18 cellular contexts compared by ENCODE assay signal in the genomic region with DNA sequence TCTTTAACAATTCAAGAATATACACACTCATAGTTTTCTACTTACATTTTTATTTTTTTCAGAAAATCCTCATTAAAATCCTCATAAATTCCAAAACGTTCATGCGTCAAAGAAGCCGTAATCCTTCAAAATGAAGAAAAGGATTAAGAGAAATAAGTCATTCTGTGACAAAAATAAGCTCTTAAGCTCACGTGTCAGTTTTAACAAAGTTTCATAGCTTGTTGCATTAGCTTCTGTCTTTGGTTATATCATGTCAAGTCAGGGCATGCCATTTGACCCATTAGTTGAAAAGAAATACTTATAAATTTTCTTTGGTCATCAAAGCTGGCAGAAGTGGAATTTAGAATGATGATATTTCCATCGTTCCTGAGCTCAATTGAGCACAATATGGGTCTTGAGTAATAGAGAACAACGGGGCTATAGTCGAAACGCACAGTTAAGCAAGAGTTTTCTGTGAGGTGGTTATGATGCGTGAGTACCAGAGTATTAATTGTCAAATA.
A peak's percentile ranks its signal among the peaks of the same experiment; 100 is the strongest.
DNase-seq lines count a peak whose midpoint lies in the region; ATAC-seq, FAIRE-seq and TF ChIP-seq lines count a peak whose summit lies in the region.
"Had no signal": no experiment of that assay in that cellular context is flagged by ENCODE, and none has a peak within 500 bp of the region (broad histone marks: within the 10 kb centered on the region; RNA-seq: fewer than 3 reads in every experiment).

No MANE protein-coding gene starts in this region.

- H3K4me3 Mint-ChIP-seq in brain (peak overlapping the region in 2 of 5 experiments; percentile 4 to 64), neural progenitor cell (no peak overlapping the region)
- H3K4me3 Mint-ChIP-seq: CD8-positive, alpha-beta memory T cell had no signal

- H3K4me3 ChIP-seq in neural progenitor cell (no peak overlapping the region), smooth muscle cell (no peak overlapping the region)
- H3K4me3 ChIP-seq: A549, BLaER1, GM23248 had no signal

- H3K36me3 Mint-ChIP-seq in brain (no peaks in the 10 kb centered on the region), neural progenitor cell (no peaks in the 10 kb centered on the region)
- H3K36me3 Mint-ChIP-seq: CD8-positive, alpha-beta memory T cell had no signal

- H3K36me3 ChIP-seq in neural progenitor cell (no peaks in the 10 kb centered on the region), smooth muscle cell (ENCODE audit: low read depth) (no peaks in the 10 kb centered on the region)
- H3K36me3 ChIP-seq: BLaER1 had no signal

- no peaks in the 10 kb centered on the region for H4K20me1 ChIP-seq in neural progenitor cell (ENCODE audit: low read depth)
- no peaks in the 10 kb centered on the region for H4K20me1 ChIP-seq in smooth muscle cell (ENCODE audit: low read depth)
- H4K20me1 ChIP-seq: BLaER1 had no signal

- H3K27me3 Mint-ChIP-seq in brain (no peaks in the 10 kb centered on the region), neural progenitor cell (ENCODE audit: insufficient read depth, low read depth) (peaks cover 10% of the 10 kb centered on the region)
- H3K27me3 Mint-ChIP-seq: CD8-positive, alpha-beta memory T cell had no signal

- H3K27me3 ChIP-seq in neural progenitor cell (no peaks in the 10 kb centered on the region), smooth muscle cell (ENCODE audit: low read depth) (no peaks in the 10 kb centered on the region)
- H3K27me3 ChIP-seq: BLaER1 had no signal

- H3K79me2 ChIP-seq in neural progenitor cell (ENCODE audit: low read depth) (no peaks in the 10 kb centered on the region), smooth muscle cell (ENCODE audit: low read depth) (no peaks in the 10 kb centered on the region)

- peaks cover 42% of the 10 kb centered on the region for H3K4me1 Mint-ChIP-seq in brain
- H3K4me1 Mint-ChIP-seq in neural progenitor cell: peaks cover 38% of the 10 kb centered on the region
- H3K4me1 Mint-ChIP-seq: CD8-positive, alpha-beta memory T cell had no signal

- H3K9me3 Mint-ChIP-seq in brain (peaks cover 0 to 6% (median 0%) of the 10 kb centered on the region in 5 experiments), neural progenitor cell (peaks cover 10% of the 10 kb centered on the region)

- H3K27ac Mint-ChIP-seq in brain: peak overlapping the region in 4 of 5 experiments; percentile 35 to 93 (median 85)
- peak overlapping the region; percentile 61 for H3K27ac Mint-ChIP-seq in neural progenitor cell
- H3K27ac Mint-ChIP-seq: CD8-positive, alpha-beta memory T cell had no signal

- no peak overlapping the region for H3K9ac ChIP-seq in neural progenitor cell
- peak overlapping the region; percentile 18 for H3K9ac ChIP-seq in smooth muscle cell (ENCODE audit: low read depth)
- H3K9ac ChIP-seq: BLaER1, GM23248 had no signal

- peaks cover 12% of the 10 kb centered on the region for H3K4me1 ChIP-seq in neural progenitor cell
- peaks cover 9% of the 10 kb centered on the region for H3K4me1 ChIP-seq in smooth muscle cell (ENCODE audit: low read depth)
- H3K4me1 ChIP-seq: A549, BLaER1 had no signal

- DNase-seq in D721Med (ENCODE audit: insufficient read length, low spot score) (no peak), neural progenitor cell (ENCODE audit: low spot score) (no peak), smooth muscle cell (lab: John Stamatoyannopoulos, UW; ENCODE audit: unreplicated experiment) (no peak), left colon (no peak), COLO668 (lab: John Stamatoyannopoulos, UW; ENCODE audit: unreplicated experiment) (no peak)
- DNase-seq: AML-193; Calu3; CD8-positive, alpha-beta memory T cell; DMS79; GM23248 had no signal

- no peak for FAIRE-seq in D721Med (lab: Jason Lieb, UNC)
- FAIRE-seq: A549, G401.6, H54 had no signal

- ATAC-seq in activated CD4-positive, CD25-positive, alpha-beta regulatory T cell treated with anti-CD3 and anti-CD28 coated beads, Interleukin-2, amount 50 U/mL, for 24 hours: no peak
- ATAC-seq in left colon: no peak
- ATAC-seq: A549, HCT116 had no signal

- intact Hi-C loops in left colon (cut with DNase I, micrococcal nuclease): no loop called here

- 43% methylated on average over 9 of the region's 9 CpGs for WGBS in smooth muscle cell (ENCODE audit: low lambda C conversion rate)

- no peaks in the 10 kb centered on the region for H3K9me3 ChIP-seq in neural progenitor cell (ENCODE audit: low read depth)
- no peaks in the 10 kb centered on the region for H3K9me3 ChIP-seq in smooth muscle cell (replicated peaks; ENCODE audit: low read depth)
- H3K9me3 ChIP-seq: A549, BLaER1 had no signal

- H3K4me2 ChIP-seq in neural progenitor cell: no peak overlapping the region
- peak overlapping the region; percentile 2 for H3K4me2 ChIP-seq in smooth muscle cell
- H3K4me2 ChIP-seq: A549, BLaER1 had no signal

- H2AFZ ChIP-seq in neural progenitor cell (replicated peaks) (no peak overlapping the region), smooth muscle cell (ENCODE audit: low read depth) (peak overlapping the region; percentile 67)

- peak; percentile 0 for TF ChIP-seq CTCF in D721Med (IDR thresholded peaks at IDR 0.05; ENCODE audit: insufficient read depth, missing control alignments)
- no peak for TF ChIP-seq CTCF in brain (conservative IDR thresholded peaks at IDR 0.05)
- TF ChIP-seq CTCF in neural progenitor cell (IDR thresholded peaks at IDR 0.05): no peak
- TF ChIP-seq CTCF in smooth muscle cell (IDR thresholded peaks at IDR 0.05; ENCODE audit: borderline replicate concordance, insufficient read depth, poor library complexity, severe bottlenecking): no peak

- H3K27ac ChIP-seq in neural progenitor cell: no peak overlapping the region
- peak overlapping the region; percentile 72 for H3K27ac ChIP-seq in smooth muscle cell (ENCODE audit: low read depth)
- H3K27ac ChIP-seq: A549, BLaER1, GM23248, HL-60 had no signal

- H3F3A ChIP-seq in neural progenitor cell (ENCODE audit: low read depth) (peaks cover 14% of the 10 kb centered on the region), smooth muscle cell (ENCODE audit: low read depth) (peaks cover 7% of the 10 kb centered on the region)
